ENCODE assay signal across 8 cellular contexts in the genomic region with DNA sequence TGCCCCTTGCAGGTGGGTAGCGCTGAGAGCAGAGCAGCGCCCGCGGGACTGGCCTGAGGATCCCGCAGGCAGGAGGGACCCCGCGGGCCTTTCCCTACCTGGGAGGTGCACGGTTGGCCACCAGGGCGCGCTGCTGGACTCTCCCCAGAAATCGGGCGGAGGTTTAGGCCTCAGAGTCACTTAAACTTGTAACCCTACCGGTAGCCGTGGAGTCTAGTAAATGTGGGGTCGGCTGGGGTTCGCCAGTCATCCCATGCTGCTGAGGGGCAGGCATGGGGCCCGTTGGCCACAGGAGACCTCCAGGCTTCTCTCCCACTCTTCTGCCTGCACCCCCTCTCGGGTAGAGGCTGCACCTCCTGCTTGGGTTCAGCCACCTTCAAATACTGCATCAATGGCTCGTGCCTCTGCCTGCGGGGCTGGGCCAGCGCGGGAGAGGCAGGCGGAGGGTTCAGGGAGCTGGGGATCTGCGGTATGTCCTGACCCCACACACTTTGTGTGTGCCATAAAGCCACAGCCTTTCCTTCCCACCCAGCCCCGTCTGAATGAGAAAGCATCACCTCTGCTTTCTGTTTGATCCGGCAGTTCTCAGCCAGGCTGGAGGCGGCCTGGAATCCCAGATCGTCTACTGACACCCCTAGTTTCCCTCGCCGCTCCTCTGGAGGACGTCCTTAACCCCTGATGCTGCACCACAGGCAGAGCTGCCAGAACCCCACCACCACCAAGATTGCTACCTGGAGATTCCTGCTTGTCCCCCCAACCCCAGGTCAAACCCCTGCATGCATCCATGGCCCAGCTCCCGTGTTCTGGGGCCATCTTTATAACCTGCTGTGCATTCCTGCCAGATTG. TPM values are rescaled to one million over a fixed set of nuclear protein-coding genes. Genes with fewer than 3 reads are reported as not detected.
DNase-seq lines count a peak whose midpoint lies in the region; ATAC-seq and TF ChIP-seq lines count a peak whose summit lies in the region.

No MANE protein-coding gene starts in this region.

- TF ChIP-seq RAD21 in Ishikawa (IDR thresholded peaks at IDR 0.05; ENCODE audit: low read depth): peak; percentile 91

- intact Hi-C loops in Right ventricle myocardium superior (cut with DNase I): no loop called here
- intact Hi-C loops in aorta (cut with DNase I): loop anchor here (1.0 to 5.0 kb wide), 3 partner anchors 97 to 344 kb away; no protein-coding TSS in a partner anchor

- H3K27ac ChIP-seq in SJCRH30 (no peak overlapping the region), aorta (ENCODE audit: low read depth in 1 of 2, low read length in 2 of 2) (no peak overlapping the region)

- H3K9me3 ChIP-seq in SJCRH30 (replicated peaks) (no peaks in the 10 kb centered on the region; the same call in 1 of the 2 replicates), aorta (ENCODE audit: control insufficient read depth, low read length) (no peaks in the 10 kb centered on the region)

- H3K4me1 ChIP-seq in SJCRH30 (0 out of 2 replicates have a peak, but pooled peaks cover 5% of the 10 kb centered on the region), aorta (ENCODE audit: control insufficient read depth in 1 of 2, insufficient read depth in 2 of 2, low read length in 2 of 2) (no peaks in the 10 kb centered on the region)

- H3K36me3 ChIP-seq in SJCRH30 (no peaks in the 10 kb centered on the region), aorta (ENCODE audit: control insufficient read depth in 1 of 2, insufficient read depth in 2 of 2, low read length in 1 of 2) (no peaks in the 10 kb centered on the region)

- peak; percentile 59 for DNase-seq in DMS53 treated with DMSO at 0.1 percent for 48 hours (lab: John Stamatoyannopoulos, UW; ENCODE audit: unreplicated experiment)
- peak; percentile 80 to 85 for DNase-seq in SJCRH30
- DNase-seq in activated gamma-delta T cell (lab: John Stamatoyannopoulos, UW): peak; percentile 64
- DNase-seq in Right ventricle myocardium superior: peak; percentile 91
- DNase-seq in retina: peak; percentile 82
- peak; percentile 92 to 96 for DNase-seq in aorta

- H3K27me3 ChIP-seq in SJCRH30 (0 out of 2 replicates have a peak, but pooled peaks cover 7% of the 10 kb centered on the region), aorta (ENCODE audit: control insufficient read depth in 1 of 2, insufficient read depth in 2 of 2, low read length in 1 of 2) (no peaks in the 10 kb centered on the region)

- H3K4me3 ChIP-seq in SJCRH30 (peak overlapping the region; percentile 30), aorta (ENCODE audit: low read length in 2 of 2) (no peak overlapping the region)

- WGBS in aorta, 2 donors: 40 to 41% methylated on average over 32 of the region's 32 CpGs

- TF ChIP-seq EP300 in Ishikawa (IDR thresholded peaks at IDR 0.05; ENCODE audit: borderline replicate concordance): no peak

- ATAC-seq in GM21723 (IDR thresholded peaks at IDR 0.05; ENCODE audit: unreplicated experiment): peak; percentile 83
- peak; percentile 92 for ATAC-seq in Right ventricle myocardium superior (ENCODE audit: poor library complexity)
- ATAC-seq in aorta (ENCODE audit: low FRiP score): peak; percentile 77

TF ChIP-seq in Ishikawa, 13 proteins besides CTCF, POLR2A, EP300 and RAD21:
- TF ChIP-seq YY1 (IDR thresholded peaks at IDR 0.05; ENCODE audit: low read depth) (no peak), EGR1 (IDR thresholded peaks at IDR 0.05) (no peak)

RNA-seq across cellular contexts. Expression of gene GSTM4, which starts 12.3 kb away (rescaled TPM):
- total RNA-seq in SJCRH30 (2014; rRNA removed; shearing (Covaris generic)): 2.5 and 3.0 TPM in 2 replicates
- total RNA-seq in Right ventricle myocardium superior (37.3 TPM), aorta (10 to 100 TPM; 15.0 to 29.8 TPM)
- 10 to 100 TPM; 33.8 to 53.1 TPM for polyA plus RNA-seq in aorta

RNA-seq across cellular contexts. Expression of gene AMPD2, which starts 24.0 kb away (rescaled TPM):
- 37.0 and 42.6 TPM in 2 replicates for total RNA-seq in SJCRH30 (2014; rRNA removed; shearing (Covaris generic))
- 11.5 TPM for total RNA-seq in Right ventricle myocardium superior
- 10 to 100 TPM; 59.7 to 77.1 TPM for total RNA-seq in aorta
- polyA plus RNA-seq in aorta: 10 to 100 TPM; 19.8 to 85.9 TPM

RNA-seq across cellular contexts. Expression of gene GNAT2, which starts 24.2 kb away (rescaled TPM):
- 0.08 and 0.24 TPM in 2 replicates for total RNA-seq in SJCRH30 (2014; rRNA removed; shearing (Covaris generic))
- total RNA-seq in Right ventricle myocardium superior: not detected
- total RNA-seq in aorta: not detected
- not detected for polyA plus RNA-seq in aorta

RNA-seq across cellular contexts. Expression of gene GSTM2, which starts 24.2 kb away (rescaled TPM):
- 3.4 and 5.9 TPM in 2 replicates for total RNA-seq in SJCRH30 (2014; rRNA removed; shearing (Covaris generic))
- total RNA-seq in Right ventricle myocardium superior (70.8 TPM), aorta (100 to 1,000 TPM in 1 of 2 donors, 10 to 100 TPM in 1; 48.3 to 136 TPM)
- 100 to 1,000 TPM in 1 of 2 donors, 10 to 100 TPM in 1; 17.5 to 279 TPM for polyA plus RNA-seq in aorta

RNA-seq across cellular contexts. Expression of gene GSTM1, which starts 44.0 kb away (rescaled TPM):
- not detected in 2 replicates for total RNA-seq in SJCRH30 (2014; rRNA removed; shearing (Covaris generic))
- total RNA-seq in Right ventricle myocardium superior: not detected
- 10 to 100 TPM in 1 of 2 donors, not detected in 1; 63.8 TPM for total RNA-seq in aorta
- polyA plus RNA-seq in aorta: 10 to 100 TPM; 42.4 to 54.4 TPM
